10 cellular contexts compared by ENCODE assay signal in the genomic region with DNA sequence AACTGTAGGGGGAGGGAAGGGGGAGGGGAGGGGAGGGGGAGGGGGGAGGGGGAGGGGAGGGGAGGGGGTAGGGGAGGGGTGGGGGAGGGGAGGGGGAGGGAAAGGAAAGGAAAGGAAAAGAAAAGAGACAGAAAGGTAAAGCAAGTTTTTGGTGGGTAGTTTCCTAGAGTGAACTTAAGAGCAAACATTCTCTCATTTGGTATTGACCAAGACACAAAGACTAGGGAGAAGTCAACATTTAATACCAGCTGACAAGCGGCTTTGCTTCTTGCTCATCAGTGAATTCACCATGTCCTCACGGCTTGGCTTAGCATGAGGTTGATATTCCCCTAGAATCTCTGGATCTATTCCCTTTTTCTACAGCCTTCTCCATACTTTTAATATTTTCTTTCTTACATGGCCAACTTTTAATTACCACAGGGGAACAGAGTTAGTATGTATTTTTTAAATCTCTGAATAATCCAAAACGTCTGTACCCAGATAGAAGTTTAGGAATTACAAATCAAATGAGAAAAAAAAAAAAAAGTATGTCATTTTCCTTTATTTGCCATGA. TPM values are rescaled to one million over a fixed set of nuclear protein-coding genes. Genes with fewer than 3 reads are reported as not detected.
A peak's percentile ranks its signal among the peaks of the same experiment; 100 is the strongest.
DNase-seq lines count a peak whose midpoint lies in the region; ATAC-seq and TF ChIP-seq lines count a peak whose summit lies in the region.
"Had no signal": no experiment of that assay in that cellular context is flagged by ENCODE, and none has a peak within 500 bp of the region (broad histone marks: within the 10 kb centered on the region; RNA-seq: fewer than 3 reads in every experiment).

No MANE protein-coding gene starts in this region.

- H3K27me3 ChIP-seq in KMS-11 (ENCODE audit: insufficient read depth, low read depth) (no peaks in the 10 kb centered on the region), osteoblast (ENCODE audit: insufficient read depth, low read length) (no peaks in the 10 kb centered on the region)
- H3K27me3 ChIP-seq: spleen had no signal

- TF ChIP-seq CTCF in activated CD8-positive, alpha-beta T cell treated with anti-CD3 and anti-CD28 coated beads for 36 hours (IDR thresholded peaks at IDR 0.05) = no peak
- no peak for TF ChIP-seq CTCF in KMS-11 (conservative IDR thresholded peaks at IDR 0.05; ENCODE audit: low read depth, low read length)
- no peak for TF ChIP-seq CTCF in osteoblast (IDR thresholded peaks at IDR 0.05; ENCODE audit: extremely low read depth, low read depth, low read length)

- H3K27me3 Mint-ChIP-seq in activated CD8-positive, alpha-beta T cell treated with anti-CD3 and anti-CD28 coated beads for 36 hours = no peaks in the 10 kb centered on the region
- no peaks in the 10 kb centered on the region for H3K27me3 Mint-ChIP-seq in activated CD8-positive, alpha-beta T cell treated with anti-CD3 and anti-CD28 coated beads, Interleukin-2, amount 10 ng/mL, durations not matched to agents 7 days and 5 days (ENCODE audit: low read depth)
- H3K27me3 Mint-ChIP-seq in activated naive CD8-positive, alpha-beta T cell treated with anti-CD3 and anti-CD28 coated beads, Interleukin-2, amount 10 ng/mL, durations not matched to agents 7 days and 5 days = peaks cover 2% of the 10 kb centered on the region

- H3K4me1 ChIP-seq in KMS-11 (ENCODE audit: low read depth, poor library complexity, severe bottlenecking) = no peaks in the 10 kb centered on the region
- peaks cover 2% of the 10 kb centered on the region for H3K4me1 ChIP-seq in osteoblast (ENCODE audit: insufficient read depth, low read length)

- H2AFZ ChIP-seq in KMS-11 (ENCODE audit: low read depth) (peak overlapping the region; percentile 73; the same call in 1 of the 2 replicates), osteoblast (ENCODE audit: low read length) (no peak overlapping the region)

- no peak for ATAC-seq in activated CD8-positive, alpha-beta T cell treated with anti-CD3 and anti-CD28 coated beads for 36 hours
- ATAC-seq in activated CD8-positive, alpha-beta T cell treated with anti-CD3 and anti-CD28 coated beads, Interleukin-2, amount 10 ng/mL, durations not matched to agents 7 days and 5 days = no peak
- ATAC-seq in activated naive CD8-positive, alpha-beta T cell treated with anti-CD3 and anti-CD28 coated beads, Interleukin-2, amount 10 ng/mL, durations not matched to agents 7 days and 5 days (ENCODE audit: low read depth) = no peak
- ATAC-seq in HG02981 (IDR thresholded peaks at IDR 0.05; ENCODE audit: unreplicated experiment) (no peak), HG02678 (IDR thresholded peaks at IDR 0.05; ENCODE audit: unreplicated experiment) (no peak)

- H3K9ac ChIP-seq in KMS-11 = no peak overlapping the region

- H3K4me2 ChIP-seq in KMS-11 = no peak overlapping the region
- H3K4me2 ChIP-seq in osteoblast (ENCODE audit: insufficient read depth, low read length) = peak overlapping the region; percentile 73

- no peak for DNase-seq in activated CD8-positive, alpha-beta T cell treated with anti-CD3 and anti-CD28 coated beads for 36 hours
- DNase-seq in activated CD8-positive, alpha-beta T cell treated with anti-CD3 and anti-CD28 coated beads, Interleukin-2, amount 10 ng/mL, durations not matched to agents 7 days and 5 days = no peak
- no peak for DNase-seq in activated naive CD8-positive, alpha-beta T cell treated with anti-CD3 and anti-CD28 coated beads, Interleukin-2, amount 10 ng/mL, durations not matched to agents 7 days and 5 days
- DNase-seq in osteoblast (ENCODE audit: insufficient read length, low spot score, missing footprints) (peak; percentile 63), UCSD-AML1 (lab: John Stamatoyannopoulos, UW; ENCODE audit: unreplicated experiment) (no peak)
- DNase-seq: occipital lobe had no signal

- H3K4me1 Mint-ChIP-seq in activated CD8-positive, alpha-beta T cell treated with anti-CD3 and anti-CD28 coated beads for 36 hours (ENCODE audit: low read depth) = peaks cover 15% of the 10 kb centered on the region
- peaks cover 6% of the 10 kb centered on the region for H3K4me1 Mint-ChIP-seq in activated CD8-positive, alpha-beta T cell treated with anti-CD3 and anti-CD28 coated beads, Interleukin-2, amount 10 ng/mL, durations not matched to agents 7 days and 5 days (ENCODE audit: low read depth)
- peaks cover 6% of the 10 kb centered on the region for H3K4me1 Mint-ChIP-seq in activated naive CD8-positive, alpha-beta T cell treated with anti-CD3 and anti-CD28 coated beads, Interleukin-2, amount 10 ng/mL, durations not matched to agents 7 days and 5 days

- no peaks in the 10 kb centered on the region for H3K36me3 ChIP-seq in KMS-11 (ENCODE audit: insufficient read depth)
- H3K36me3 ChIP-seq in osteoblast (ENCODE audit: insufficient read depth, low read length) = no peaks in the 10 kb centered on the region
- H3K36me3 ChIP-seq: spleen had no signal

- H3K27ac ChIP-seq in KMS-11 (no peak overlapping the region), osteoblast (ENCODE audit: low read depth, low read length) (no peak overlapping the region)
- H3K27ac ChIP-seq: spleen had no signal

- H3K9me3 ChIP-seq in osteoblast (ENCODE audit: low read depth, low read length) = no peaks in the 10 kb centered on the region
- H3K9me3 ChIP-seq: spleen had no signal

- CTCF ChIA-PET in activated CD8-positive, alpha-beta T cell treated with anti-CD3 and anti-CD28 coated beads for 36 hours (lab: Charles Lee) = interaction anchor here (0.6 to 6.8 kb wide), 26 partner anchors 8 to 608 kb away, joined by 3 to 124 read pairs (median 4); no protein-coding TSS in a partner anchor
- CTCF ChIA-PET in activated CD8-positive, alpha-beta T cell treated with anti-CD3 and anti-CD28 coated beads, Interleukin-2, amount 10 ng/mL, durations not matched to agents 7 days and 5 days (lab: Charles Lee) = interaction anchor here (0.7 to 4.9 kb wide), 17 partner anchors 11 to 647 kb away, joined by 3 to 90 read pairs (median 4); a partner anchor contains a TSS

- H4K20me1 ChIP-seq in KMS-11 (ENCODE audit: insufficient read depth) (no peaks in the 10 kb centered on the region), osteoblast (ENCODE audit: insufficient read depth, low read length) (no peaks in the 10 kb centered on the region)

- intact Hi-C loops in activated CD8-positive, alpha-beta T cell treated with anti-CD3 and anti-CD28 coated beads for 36 hours (cut with micrococcal nuclease) = loop anchor here (5.0 kb wide), 1 partner anchor 33 kb away; no protein-coding TSS in a partner anchor

- POLR2A ChIA-PET in activated CD8-positive, alpha-beta T cell treated with anti-CD3 and anti-CD28 coated beads for 36 hours (lab: Charles Lee) = interaction anchor here (0.6 kb wide), 2 partner anchors 22 to 253 kb away, joined by 3 read pairs; no protein-coding TSS in a partner anchor
- POLR2A ChIA-PET in activated CD8-positive, alpha-beta T cell treated with anti-CD3 and anti-CD28 coated beads, Interleukin-2, amount 10 ng/mL, durations not matched to agents 7 days and 5 days (lab: Charles Lee) = no interaction called here
- POLR2A ChIA-PET in activated naive CD8-positive, alpha-beta T cell treated with anti-CD3 and anti-CD28 coated beads, Interleukin-2, amount 10 ng/mL, durations not matched to agents 7 days and 5 days (lab: Charles Lee) = interaction anchor here (0.6 kb wide), 1 partner anchor 1071 kb away, joined by 3 read pairs; no protein-coding TSS in a partner anchor

- no peaks in the 10 kb centered on the region for H3K36me3 Mint-ChIP-seq in activated CD8-positive, alpha-beta T cell treated with anti-CD3 and anti-CD28 coated beads for 36 hours (ENCODE audit: low read depth)
- H3K36me3 Mint-ChIP-seq in activated CD8-positive, alpha-beta T cell treated with anti-CD3 and anti-CD28 coated beads, Interleukin-2, amount 10 ng/mL, durations not matched to agents 7 days and 5 days (ENCODE audit: low read depth) = no peaks in the 10 kb centered on the region
- H3K36me3 Mint-ChIP-seq in activated naive CD8-positive, alpha-beta T cell treated with anti-CD3 and anti-CD28 coated beads, Interleukin-2, amount 10 ng/mL, durations not matched to agents 7 days and 5 days = no peaks in the 10 kb centered on the region

- peak overlapping the region; percentile 47 for H3K4me3 Mint-ChIP-seq in activated CD8-positive, alpha-beta T cell treated with anti-CD3 and anti-CD28 coated beads for 36 hours
- H3K4me3 Mint-ChIP-seq in activated CD8-positive, alpha-beta T cell treated with anti-CD3 and anti-CD28 coated beads, Interleukin-2, amount 10 ng/mL, durations not matched to agents 7 days and 5 days = no peak overlapping the region
- H3K4me3 Mint-ChIP-seq in activated naive CD8-positive, alpha-beta T cell treated with anti-CD3 and anti-CD28 coated beads, Interleukin-2, amount 10 ng/mL, durations not matched to agents 7 days and 5 days = peak overlapping the region; percentile 60

- no peak overlapping the region for H3K27ac Mint-ChIP-seq in activated CD8-positive, alpha-beta T cell treated with anti-CD3 and anti-CD28 coated beads for 36 hours
- no peak overlapping the region for H3K27ac Mint-ChIP-seq in activated CD8-positive, alpha-beta T cell treated with anti-CD3 and anti-CD28 coated beads, Interleukin-2, amount 10 ng/mL, durations not matched to agents 7 days and 5 days
- peak overlapping the region; percentile 77 for H3K27ac Mint-ChIP-seq in activated naive CD8-positive, alpha-beta T cell treated with anti-CD3 and anti-CD28 coated beads, Interleukin-2, amount 10 ng/mL, durations not matched to agents 7 days and 5 days

- H3K79me2 ChIP-seq in KMS-11 (ENCODE audit: insufficient read depth, low read depth) (no peaks in the 10 kb centered on the region), osteoblast (ENCODE audit: insufficient read depth, low read length) (no peaks in the 10 kb centered on the region)

- H3K9me3 Mint-ChIP-seq in activated CD8-positive, alpha-beta T cell treated with anti-CD3 and anti-CD28 coated beads for 36 hours = no peaks in the 10 kb centered on the region
- H3K9me3 Mint-ChIP-seq in activated CD8-positive, alpha-beta T cell treated with anti-CD3 and anti-CD28 coated beads, Interleukin-2, amount 10 ng/mL, durations not matched to agents 7 days and 5 days (ENCODE audit: insufficient read depth) = no peaks in the 10 kb centered on the region
- H3K9me3 Mint-ChIP-seq in activated naive CD8-positive, alpha-beta T cell treated with anti-CD3 and anti-CD28 coated beads, Interleukin-2, amount 10 ng/mL, durations not matched to agents 7 days and 5 days = no peaks in the 10 kb centered on the region

- no peak overlapping the region for H3K4me3 ChIP-seq in KMS-11 (IDR thresholded peaks at IDR 0.05; ENCODE audit: insufficient read depth, low read depth, low read length)
- peak overlapping the region; percentile 44 for H3K4me3 ChIP-seq in osteoblast (ENCODE audit: insufficient read depth, low read length)
- H3K4me3 ChIP-seq: spleen had no signal

RNA-seq across cellular contexts. Expression of a gene that starts 40.0 kb away (rescaled TPM):
- 1 to 10 TPM; 1.5 to 2.1 TPM for total RNA-seq in activated CD8-positive, alpha-beta T cell treated with anti-CD3 and anti-CD28 coated beads for 36 hours
- total RNA-seq in activated CD8-positive, alpha-beta T cell treated with anti-CD3 and anti-CD28 coated beads, Interleukin-2, amount 10 ng/mL, durations not matched to agents 7 days and 5 days = under 1 TPM; 0.29 to 0.34 TPM
- total RNA-seq in activated naive CD8-positive, alpha-beta T cell treated with anti-CD3 and anti-CD28 coated beads, Interleukin-2, amount 10 ng/mL, durations not matched to agents 7 days and 5 days = 1 to 10 TPM in 1 of 2 experiments, under 1 TPM in 1; 0.74 to 1.3 TPM
- total RNA-seq in osteoblast = 55.4 and 80.0 TPM in 2 replicates

Comparison
In these comparisons a context has a peak if more than half of its experiments do, and no peak if none do; other contexts are left out.
1. RNA of a gene that starts 40.0 kb away (total RNA-seq): 55.4 to 80.0 TPM in osteoblast; 1.5 to 2.1 TPM in activated CD8-positive, alpha-beta T cell treated with anti-CD3 and anti-CD28 coated beads for 36 hours, 0.74 to 1.3 TPM in activated naive CD8-positive, alpha-beta T cell treated with anti-CD3 and anti-CD28 coated beads, Interleukin-2, amount 10 ng/mL, durations not matched to agents 7 days and 5 days and 0.29 to 0.34 TPM in activated CD8-positive, alpha-beta T cell treated with anti-CD3 and anti-CD28 coated beads, Interleukin-2, amount 10 ng/mL, durations not matched to agents 7 days and 5 days; every median in the first group is over 10 times any median in the second.